8 cellular contexts compared by ENCODE assay signal in the genomic region with DNA sequence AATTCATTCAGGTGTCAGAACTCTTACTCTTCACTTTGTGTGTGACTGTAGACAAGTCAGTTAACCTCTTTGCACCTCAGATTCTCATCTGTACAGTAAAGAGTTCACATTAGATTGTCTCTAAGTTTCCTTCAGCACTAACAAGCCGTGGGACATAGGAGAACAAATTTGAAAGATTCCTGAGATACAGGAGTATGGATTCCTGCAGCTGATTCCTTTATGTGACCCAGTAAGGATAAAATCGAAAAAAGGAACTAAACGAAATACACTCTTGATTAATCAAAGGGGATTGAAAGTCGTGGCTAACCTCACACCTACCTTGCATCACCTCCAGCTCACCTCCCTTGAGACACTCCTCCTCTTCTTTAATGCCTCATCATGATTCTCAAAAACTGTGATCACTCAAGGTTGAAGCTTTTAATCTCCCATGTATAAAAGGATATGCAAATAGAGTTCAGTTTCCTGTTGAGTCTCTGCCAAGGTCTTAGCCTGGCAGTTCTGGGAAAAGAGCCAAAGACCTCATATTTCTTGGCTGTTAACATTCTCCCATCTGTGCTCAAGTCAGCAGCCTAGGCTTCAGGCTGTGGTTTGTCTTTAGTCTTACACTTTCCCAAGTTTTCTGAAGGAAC.
A peak's percentile ranks its signal among the peaks of the same experiment; 100 is the strongest.
DNase-seq lines count a peak whose midpoint lies in the region; ATAC-seq and TF ChIP-seq lines count a peak whose summit lies in the region.

No MANE protein-coding gene starts in this region.

- ATAC-seq in SK-N-SH treated with all-trans-retinoic acid at 6 μM for 48 hours: peak; percentile 97
- ATAC-seq in GM21367 (IDR thresholded peaks at IDR 0.05; ENCODE audit: unreplicated experiment): no peak

- H3K79me2 ChIP-seq in smooth muscle cell (ENCODE audit: low read depth): no peaks in the 10 kb centered on the region

- H3K9me3 ChIP-seq in smooth muscle cell (replicated peaks; ENCODE audit: low read depth): no peaks in the 10 kb centered on the region

- H2AFZ ChIP-seq in smooth muscle cell (ENCODE audit: low read depth): no peak overlapping the region

- H3K4me3 ChIP-seq in AG09309 (ENCODE audit: control insufficient read depth, low read depth, low read length) (no peak overlapping the region), smooth muscle cell (no peak overlapping the region)

- no peak overlapping the region for H3K9ac ChIP-seq in smooth muscle cell (ENCODE audit: low read depth)

- H3K36me3 ChIP-seq in smooth muscle cell (ENCODE audit: low read depth): no peaks in the 10 kb centered on the region

- peaks cover 14% of the 10 kb centered on the region for H3K4me1 ChIP-seq in smooth muscle cell (ENCODE audit: low read depth)

- 67% methylated on average over 4 of the region's 4 CpGs for WGBS in smooth muscle cell (ENCODE audit: low lambda C conversion rate)

- DNase-seq in AG09309 (ENCODE audit: low read depth) (peak; percentile 69), HT-29 (ENCODE audit: low spot score) (peak; percentile 90), germinal center (ENCODE audit: low spot score) (peak; percentile 54), smooth muscle cell (lab: John Stamatoyannopoulos, UW; ENCODE audit: unreplicated experiment) (no peak), NCI-H748 (lab: John Stamatoyannopoulos, UW; ENCODE audit: unreplicated experiment) (no peak), NCI-H187 (lab: John Stamatoyannopoulos, UW) (no peak)

- H3K27ac ChIP-seq in smooth muscle cell (ENCODE audit: low read depth): peak overlapping the region; percentile 42

- no peaks in the 10 kb centered on the region for H3K27me3 ChIP-seq in smooth muscle cell (ENCODE audit: low read depth)

- peak overlapping the region; percentile 55 for H3K4me2 ChIP-seq in smooth muscle cell

- TF ChIP-seq CTCF in AG09309 (IDR thresholded peaks at IDR 0.05; ENCODE audit: control insufficient read depth, insufficient read depth, low read depth, low read length, missing control alignments): no peak
- TF ChIP-seq CTCF in smooth muscle cell (IDR thresholded peaks at IDR 0.05; ENCODE audit: borderline replicate concordance, insufficient read depth, poor library complexity, severe bottlenecking): no peak

- H4K20me1 ChIP-seq in smooth muscle cell (ENCODE audit: low read depth): no peaks in the 10 kb centered on the region

- H3F3A ChIP-seq in smooth muscle cell (ENCODE audit: low read depth): peaks cover 29% of the 10 kb centered on the region

TF ChIP-seq in SK-N-SH treated with all-trans-retinoic acid at 6 μM for 48 hours, 23 proteins besides CTCF, POLR2A, EP300 and RAD21:
- TF ChIP-seq SNAI2 (CRISPR knock-in tag; IDR thresholded peaks at IDR 0.05) (no peak), ISL1 (CRISPR knock-in tag; IDR thresholded peaks at IDR 0.05) (peak; percentile 75), ZNF70 (CRISPR knock-in tag; IDR thresholded peaks at IDR 0.05) (peak; percentile 70)
- TF ChIP-seq, protein P1, sequence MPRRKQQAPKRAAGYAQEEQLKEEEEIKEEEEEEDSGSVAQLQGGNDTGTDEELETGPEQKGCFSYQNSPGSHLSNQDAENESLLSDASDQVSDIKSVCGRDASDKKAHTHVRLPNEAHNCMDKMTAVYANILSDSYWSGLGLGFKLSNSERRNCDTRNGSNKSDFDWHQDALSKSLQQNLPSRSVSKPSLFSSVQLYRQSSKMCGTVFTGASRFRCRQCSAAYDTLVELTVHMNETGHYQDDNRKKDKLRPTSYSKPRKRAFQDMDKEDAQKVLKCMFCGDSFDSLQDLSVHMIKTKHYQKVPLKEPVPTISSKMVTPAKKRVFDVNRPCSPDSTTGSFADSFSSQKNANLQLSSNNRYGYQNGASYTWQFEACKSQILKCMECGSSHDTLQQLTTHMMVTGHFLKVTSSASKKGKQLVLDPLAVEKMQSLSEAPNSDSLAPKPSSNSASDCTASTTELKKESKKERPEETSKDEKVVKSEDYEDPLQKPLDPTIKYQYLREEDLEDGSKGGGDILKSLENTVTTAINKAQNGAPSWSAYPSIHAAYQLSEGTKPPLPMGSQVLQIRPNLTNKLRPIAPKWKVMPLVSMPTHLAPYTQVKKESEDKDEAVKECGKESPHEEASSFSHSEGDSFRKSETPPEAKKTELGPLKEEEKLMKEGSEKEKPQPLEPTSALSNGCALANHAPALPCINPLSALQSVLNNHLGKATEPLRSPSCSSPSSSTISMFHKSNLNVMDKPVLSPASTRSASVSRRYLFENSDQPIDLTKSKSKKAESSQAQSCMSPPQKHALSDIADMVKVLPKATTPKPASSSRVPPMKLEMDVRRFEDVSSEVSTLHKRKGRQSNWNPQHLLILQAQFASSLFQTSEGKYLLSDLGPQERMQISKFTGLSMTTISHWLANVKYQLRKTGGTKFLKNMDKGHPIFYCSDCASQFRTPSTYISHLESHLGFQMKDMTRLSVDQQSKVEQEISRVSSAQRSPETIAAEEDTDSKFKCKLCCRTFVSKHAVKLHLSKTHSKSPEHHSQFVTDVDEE (CRISPR knock-in tag; IDR thresholded peaks at IDR 0.05): no peak

Comparison
In these comparisons a context has a peak if more than half of its experiments do, and no peak if none do; other contexts are left out.
1. DNase-seq: peak in AG09309 (single experiment), HT-29 (single experiment) and germinal center (single experiment); none in smooth muscle cell (single experiment), NCI-H748 (single experiment) and NCI-H187 (0 of 2).